In the genomic region with DNA sequence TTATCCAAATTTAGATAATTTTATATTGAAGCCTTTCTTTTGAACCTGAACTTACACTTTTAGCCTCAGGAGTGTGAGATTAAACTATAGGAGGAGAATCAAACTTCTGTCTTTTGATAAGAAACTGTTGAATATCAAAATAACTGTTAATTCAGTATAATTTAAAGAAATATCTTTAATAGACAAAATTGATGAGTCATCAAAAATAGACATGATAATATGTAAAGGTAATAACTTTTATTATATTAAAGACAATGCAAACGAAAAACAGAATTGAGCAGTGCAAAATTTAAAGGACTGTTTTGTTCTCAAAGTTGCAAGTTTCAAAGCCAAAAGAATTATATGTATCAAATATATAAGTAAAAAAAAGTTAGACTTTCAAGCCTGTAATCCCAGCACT, we compare ENCODE assay signal across 29 cellular contexts. TPM values are rescaled to one million over a fixed set of nuclear protein-coding genes. Genes with fewer than 3 reads are reported as not detected.
"Had no signal": no experiment of that assay in that cellular context is flagged by ENCODE, and none has a peak within 500 bp of the region (broad histone marks: within the 10 kb centered on the region; RNA-seq: fewer than 3 reads in every experiment).

No MANE protein-coding gene starts in this region.

- FAIRE-seq: kidney had no signal

- H3K27ac ChIP-seq: left lung, lower lobe of right lung, neural progenitor cell, neutrophil, right atrium auricular region, skin epidermis, stomach, testis, thyroid gland, transverse colon, upper lobe of left lung, vagina had no signal

- H3K9me3 Mint-ChIP-seq: naive B cell; natural killer cell; nephron progenitor cell; neural progenitor cell; stimulated activated naive B cell treated with anti-CD40 and anti-IgM and Interleukin-4, amounts not matched to agents 10 μg/mL and 1 μg/mL and 100 μg/mL, for 72 hours had no signal

- H3K27ac Mint-ChIP-seq: naive B cell; nephron progenitor cell; neural progenitor cell; progenitor cell of endocrine pancreas; stimulated activated naive B cell treated with anti-CD40 and anti-IgM and Interleukin-4, amounts not matched to agents 10 μg/mL and 1 μg/mL and 100 μg/mL, for 72 hours had no signal

- H3K27me3 ChIP-seq: neural progenitor cell, right atrium auricular region, testis, thyroid gland, upper lobe of left lung, vagina had no signal

- H3K27me3 Mint-ChIP-seq: progenitor cell of endocrine pancreas had no signal

- ATAC-seq: left colon; left lung; lower lobe of right lung; natural killer cell; sciatic nerve; stimulated activated naive B cell treated with anti-CD40 and anti-IgM and Interleukin-4, amounts not matched to agents 10 μg/mL and 1 μg/mL and 100 μg/mL, for 72 hours; stimulated activated naive CD8-positive, alpha-beta T cell treated with anti-CD3 and anti-CD28 coated beads, Interleukin-15, Interleukin-2, amounts not matched to agents 100 U/mL and 50 U/mL, for 24 hours had no signal

- H3K9me3 ChIP-seq: left lung, lower lobe of right lung, neutrophil, right atrium auricular region, stomach, testis, thyroid gland, transverse colon, upper lobe of left lung, vagina had no signal

- H3K36me3 Mint-ChIP-seq: naive B cell; natural killer cell; stimulated activated naive B cell treated with anti-CD40 and anti-IgM and Interleukin-4, amounts not matched to agents 10 μg/mL and 1 μg/mL and 100 μg/mL, for 72 hours had no signal

- DNase-seq: kidney; left colon; left lung; lower lobe of right lung; mammary epithelial cell; mesenchymal stem cell; naive B cell; natural killer cell; nephron progenitor cell; occipital lobe; stimulated activated CD4-positive, alpha-beta T cell treated with anti-CD3 and anti-CD28 coated beads, Interleukin-12 subunit alpha, Interleukin-12 subunit beta, amount 100 ng/mL, for 4 hours; stimulated activated CD4-positive, alpha-beta T cell treated with anti-CD3 and anti-CD28 coated beads, Interleukin-15, amount 100 ng/mL, for 24 hours; stimulated activated CD4-positive, alpha-beta T cell treated with anti-CD3 and anti-CD28 coated beads, Interleukin-2, amount 100 ng/mL, for 24 hours; stimulated activated CD4-positive, alpha-beta T cell treated with anti-CD3 and anti-CD28 coated beads, Interleukin-4, amount 100 ng/mL, for 1 hour; stimulated activated naive B cell treated with anti-CD40 and anti-IgM and Interleukin-4, amounts not matched to agents 10 μg/mL and 1 μg/mL and 100 μg/mL, for 72 hours; stimulated activated naive CD8-positive, alpha-beta T cell treated with anti-CD3 and anti-CD28 coated beads, Interleukin-15, Interleukin-2, amounts not matched to agents 100 U/mL and 50 U/mL, for 24 hours; stomach; testis; thyroid gland; transverse colon; upper lobe of left lung had no signal

RNA-seq across cellular contexts. Expression of gene MATN3, which starts 20.6 kb away (rescaled TPM):
- total RNA-seq: mononuclear cell, natural killer cell, right atrium auricular region had no signal
